Comparison of ENCODE assay signal across 18 cellular contexts in the genomic region with DNA sequence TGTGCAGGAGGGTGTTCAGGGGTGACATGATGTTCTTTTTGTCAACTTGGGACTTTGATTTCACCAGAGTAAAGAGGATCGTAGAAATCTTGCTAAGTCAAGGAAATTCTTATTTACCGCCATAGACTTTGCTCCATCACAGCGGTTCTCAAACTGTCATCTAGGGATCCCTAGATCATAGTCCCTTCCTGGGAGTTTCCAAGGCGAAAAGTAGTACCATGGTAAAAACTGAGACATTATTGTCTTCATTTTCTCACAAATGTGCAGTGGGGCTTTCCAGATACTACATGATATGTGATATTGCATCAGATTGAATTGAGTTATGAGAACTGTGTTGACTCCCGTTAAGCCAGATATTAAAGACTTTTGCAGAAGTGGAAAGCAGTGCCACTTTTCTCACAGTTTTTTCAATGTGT.
A peak's percentile ranks its signal among the peaks of the same experiment; 100 is the strongest.
DNase-seq lines count a peak whose midpoint lies in the region; ATAC-seq and TF ChIP-seq lines count a peak whose summit lies in the region.
"Had no signal": no experiment of that assay in that cellular context is flagged by ENCODE, and none has a peak within 500 bp of the region (broad histone marks: within the 10 kb centered on the region; RNA-seq: fewer than 3 reads in every experiment).

No MANE protein-coding gene starts in this region.

- H3F3A ChIP-seq in GM23338 (replicated peaks; ENCODE audit: low read depth), result peaks cover 28% of the 10 kb centered on the region

- H3K9me3 ChIP-seq in CD8-positive, alpha-beta memory T cell (ENCODE audit: low read length), result no peaks in the 10 kb centered on the region
- H3K9me3 ChIP-seq: left lung, upper lobe of left lung had no signal

- no peaks in the 10 kb centered on the region for H3K36me3 ChIP-seq in CD8-positive, alpha-beta memory T cell (ENCODE audit: insufficient read depth, low read length)
- H3K36me3 ChIP-seq in GM23338 (ENCODE audit: insufficient read depth), result no peaks in the 10 kb centered on the region
- H3K36me3 ChIP-seq in mesendoderm (ENCODE audit: control insufficient read depth, insufficient read depth, low read length), result no peaks in the 10 kb centered on the region
- H3K36me3 ChIP-seq: left lung, upper lobe of left lung had no signal

- H2AFZ ChIP-seq in GM23338, result no peak overlapping the region
- H2AFZ ChIP-seq: parathyroid adenoma had no signal

- H3K56ac ChIP-seq in mesendoderm (ENCODE audit: low read length), result no peak overlapping the region

- no peak overlapping the region for H4K5ac ChIP-seq in mesendoderm (ENCODE audit: low read length)

- WGBS in mesendoderm (ENCODE audit: extremely low coverage, insufficient coverage, low lambda C conversion rate), result no CpG with 5 or more reads among the region's 5 CpGs

- no peak overlapping the region for H3K4me3 ChIP-seq in CD8-positive, alpha-beta memory T cell (ENCODE audit: low read length)
- no peak overlapping the region for H3K4me3 ChIP-seq in GM23338
- no peak overlapping the region for H3K4me3 ChIP-seq in mesendoderm (ENCODE audit: low read length)
- H3K4me3 ChIP-seq: BLaER1, coronary artery, left lung, smooth muscle cell, upper lobe of left lung had no signal

- intact Hi-C loops in activated B cell treated with CpG ODN at 0.5 μM for 24 hours (cut with micrococcal nuclease), result loop anchor here (1.0 to 10.0 kb wide), 5 partner anchors 37 to 1511 kb away; partner anchors contain the start of gene MCUR1

- ATAC-seq in GM23338, result no peak
- ATAC-seq in activated B cell treated with CpG ODN at 0.5 μM for 24 hours (ENCODE audit: low read depth), result peak; percentile 36
- ATAC-seq in HG03565 (IDR thresholded peaks at IDR 0.05; ENCODE audit: unreplicated experiment), result no peak
- ATAC-seq: left lung, Right ventricle myocardium inferior had no signal

- no peak for TF ChIP-seq CTCF in GM23338 (conservative IDR thresholded peaks at IDR 0.05; ENCODE audit: low read depth in 2 of 2)
- no peak for TF ChIP-seq CTCF in activated B cell treated with CpG ODN at 0.5 μM for 24 hours (IDR thresholded peaks at IDR 0.05)

- H3K4me3 Mint-ChIP-seq in CD8-positive, alpha-beta memory T cell, result peak overlapping the region in 1 of 7 donors; percentile 36
- H3K4me3 Mint-ChIP-seq in GM23338, result no peak overlapping the region
- H3K4me3 Mint-ChIP-seq in activated B cell treated with CpG ODN at 0.5 μM for 24 hours, result peak overlapping the region; percentile 46

- no peak overlapping the region for H3K27ac ChIP-seq in CD8-positive, alpha-beta memory T cell (ENCODE audit: low read depth, low read length)
- H3K27ac ChIP-seq in GM23338 (ENCODE audit: low read depth), result peak overlapping the region; percentile 22
- no peak overlapping the region for H3K27ac ChIP-seq in mesendoderm (ENCODE audit: low read depth, low read length)
- H3K27ac ChIP-seq: BLaER1, coronary artery, left lung, parathyroid adenoma, upper lobe of left lung had no signal

- H3K9me3 Mint-ChIP-seq in CD8-positive, alpha-beta memory T cell, result no peaks in the 10 kb centered on the region
- H3K9me3 Mint-ChIP-seq in GM23338, result no peaks in the 10 kb centered on the region
- H3K9me3 Mint-ChIP-seq in activated B cell treated with CpG ODN at 0.5 μM for 24 hours, result no peaks in the 10 kb centered on the region

- peaks cover 10% of the 10 kb centered on the region for H3K79me1 ChIP-seq in mesendoderm (ENCODE audit: low read length)

- no peak overlapping the region for H3K9ac ChIP-seq in mesendoderm (ENCODE audit: low read length)
- H3K9ac ChIP-seq: BLaER1, parathyroid adenoma had no signal

- H3K18ac ChIP-seq in mesendoderm (ENCODE audit: low read length), result peak overlapping the region; percentile 12

- H3K27me3 ChIP-seq in CD8-positive, alpha-beta memory T cell (ENCODE audit: insufficient read depth, low read length, poor library complexity, severe bottlenecking), result no peaks in the 10 kb centered on the region
- no peaks in the 10 kb centered on the region for H3K27me3 ChIP-seq in GM23338 (ENCODE audit: insufficient read depth)
- H3K27me3 ChIP-seq in mesendoderm (ENCODE audit: insufficient read depth, low read length, poor library complexity), result no peaks in the 10 kb centered on the region
- H3K27me3 ChIP-seq: BLaER1, left lung, upper lobe of left lung had no signal

- no peak for DNase-seq in CD8-positive, alpha-beta memory T cell
- DNase-seq in GM23338 (ENCODE audit: low spot score) (no peak), activated B cell treated with CpG ODN at 0.5 μM for 24 hours (no peak), mesendoderm (no peak), SHP77 (lab: John Stamatoyannopoulos, UW) (no peak), NCI-H345 (lab: John Stamatoyannopoulos, UW) (no peak)
- DNase-seq: activated CD4-positive, alpha-beta T cell treated with anti-CD3 and anti-CD28 coated beads, Interleukin-2, amount 50 U/mL, for 1 hour; DMS79; foreskin melanocyte; left lung; NCI-H1092; upper lobe of left lung had no signal

- no peak overlapping the region for H2BK15ac ChIP-seq in mesendoderm (replicated peaks; ENCODE audit: low read depth)

- H3K4me1 Mint-ChIP-seq in CD8-positive, alpha-beta memory T cell, result peaks cover 75 to 90% (median 87%) of the 10 kb centered on the region in 3 donors
- H3K4me1 Mint-ChIP-seq in GM23338 (peaks cover 82% of the 10 kb centered on the region), activated B cell treated with CpG ODN at 0.5 μM for 24 hours (peaks cover 95% of the 10 kb centered on the region)

- CTCF ChIA-PET in CD8-positive, alpha-beta memory T cell (lab: Charles Lee), result no interaction called here
- CTCF ChIA-PET in activated B cell treated with CpG ODN at 0.5 μM for 24 hours (lab: Charles Lee), result interaction anchor here (1.7 kb wide), 1 partner anchor 26 kb away, joined by 3 read pairs; no protein-coding TSS in a partner anchor

- no peak overlapping the region for H2BK5ac ChIP-seq in mesendoderm (ENCODE audit: low read length)

- peaks cover 100% of the 10 kb centered on the region for H3K79me2 ChIP-seq in GM23338 (replicated peaks; ENCODE audit: insufficient read depth)
- H3K79me2 ChIP-seq in mesendoderm (ENCODE audit: control insufficient read depth, insufficient read depth, low read length), result peaks cover 88% of the 10 kb centered on the region

- H3K27ac Mint-ChIP-seq in CD8-positive, alpha-beta memory T cell, result peak overlapping the region in 6 of 8 donors; percentile 13 to 52 (median 37)
- no peak overlapping the region for H3K27ac Mint-ChIP-seq in GM23338
- peak overlapping the region; percentile 89 for H3K27ac Mint-ChIP-seq in activated B cell treated with CpG ODN at 0.5 μM for 24 hours

- H2AK5ac ChIP-seq in mesendoderm (ENCODE audit: low read length), result no peak overlapping the region

- H3K4me2 ChIP-seq in GM23338 (peak overlapping the region; percentile 36; the same call in 1 of the 2 replicates), mesendoderm (ENCODE audit: low read length) (no peak overlapping the region)
- H3K4me2 ChIP-seq: smooth muscle cell had no signal

- POLR2A ChIA-PET in CD8-positive, alpha-beta memory T cell (lab: Charles Lee), result no interaction called here
- POLR2A ChIA-PET in activated B cell treated with CpG ODN at 0.5 μM for 24 hours (lab: Charles Lee), result interaction anchor here (0.5 to 3.0 kb wide), 12 partner anchors 8 to 687 kb away, joined by 3 to 21 read pairs (median 5); partner anchors contain the start of gene JARID2

- H3K36me3 Mint-ChIP-seq in CD8-positive, alpha-beta memory T cell, result peaks cover 0 to 5% (median 0%) of the 10 kb centered on the region in 3 donors
- H3K36me3 Mint-ChIP-seq in GM23338 (ENCODE audit: low read depth), result peaks cover 27% of the 10 kb centered on the region; the same call in 2 of the 3 replicates
- H3K36me3 Mint-ChIP-seq in activated B cell treated with CpG ODN at 0.5 μM for 24 hours (ENCODE audit: low read depth), result peaks cover 10% of the 10 kb centered on the region

- H4K8ac ChIP-seq in mesendoderm (ENCODE audit: low read depth, low read length), result no peak overlapping the region

- H3K4me1 ChIP-seq in CD8-positive, alpha-beta memory T cell (ENCODE audit: insufficient read depth, low read length), result peaks cover 51% of the 10 kb centered on the region
- H3K4me1 ChIP-seq in GM23338 (ENCODE audit: insufficient read depth) (peaks cover 97% of the 10 kb centered on the region), mesendoderm (ENCODE audit: control insufficient read depth, low read depth, low read length) (peaks cover 3% of the 10 kb centered on the region)

- H3K9me2 ChIP-seq in GM23338 (ENCODE audit: insufficient read depth), result no peaks in the 10 kb centered on the region

- peaks cover 97% of the 10 kb centered on the region for H4K20me1 ChIP-seq in GM23338 (replicated peaks; ENCODE audit: insufficient read depth)

- H3K4ac ChIP-seq in mesendoderm (ENCODE audit: low read depth, low read length), result peak overlapping the region; percentile 8

- no peak overlapping the region for H3K23ac ChIP-seq in mesendoderm (ENCODE audit: low read length)

- no peak overlapping the region for H2BK120ac ChIP-seq in mesendoderm (ENCODE audit: low read depth, low read length)

- no peaks in the 10 kb centered on the region for H3K27me3 Mint-ChIP-seq in CD8-positive, alpha-beta memory T cell
- H3K27me3 Mint-ChIP-seq in GM23338 (ENCODE audit: insufficient read depth, low read depth, poor library complexity) (peaks cover 39% of the 10 kb centered on the region), activated B cell treated with CpG ODN at 0.5 μM for 24 hours (no peaks in the 10 kb centered on the region)

TF ChIP-seq in GM23338, 12 proteins besides CTCF, POLR2A, EP300 and RAD21 (continues in another document):
- TF ChIP-seq STAT1 (IDR thresholded peaks at IDR 0.05; ENCODE audit: unreplicated experiment) (no peak), NANOG (IDR thresholded peaks at IDR 0.05; ENCODE audit: borderline replicate concordance) (no peak)
